ENCODE assay signal across 1 cellular context in the genomic region with DNA sequence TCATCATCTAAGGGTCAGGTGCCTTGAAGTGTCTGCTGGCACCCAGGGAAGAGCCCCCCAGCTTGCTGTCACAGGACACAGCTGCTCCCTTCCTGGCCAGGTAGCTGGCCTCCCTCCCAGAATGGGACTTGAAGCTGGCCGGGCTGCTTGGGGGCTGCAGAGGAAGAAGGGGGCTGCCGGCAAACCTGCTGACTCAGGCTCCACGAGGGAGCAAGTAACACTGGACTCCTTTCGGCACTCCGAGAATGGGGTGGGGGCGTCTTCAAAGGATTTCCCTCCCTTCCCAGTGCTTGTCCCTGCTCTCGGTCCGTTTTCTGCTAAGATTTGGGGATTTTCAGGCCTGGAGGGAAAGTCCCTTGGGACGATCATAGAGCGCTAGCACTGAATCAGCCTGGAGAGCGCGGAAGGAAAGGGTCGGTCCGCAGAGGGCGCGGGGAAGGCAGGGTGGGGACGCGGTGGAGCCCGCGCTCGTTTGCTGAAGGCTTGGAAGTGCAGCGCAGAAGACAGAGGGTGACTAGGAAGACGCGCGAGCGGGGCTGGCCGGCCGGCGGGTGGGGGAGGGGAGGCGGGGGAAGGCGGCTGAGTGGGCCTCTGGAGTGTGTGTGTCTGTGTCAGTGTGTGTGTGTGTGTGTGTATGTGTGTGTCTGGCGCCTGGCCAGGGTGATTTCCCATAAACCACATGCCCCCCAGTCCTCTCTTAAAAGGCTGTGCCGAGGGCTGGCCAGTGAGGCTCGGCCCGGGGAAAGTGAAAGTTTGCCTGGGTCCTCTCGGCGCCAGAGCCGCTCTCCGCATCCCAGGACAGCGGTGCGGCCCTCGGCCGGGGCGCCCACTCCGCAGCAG.
TF ChIP-seq lines count a peak whose summit lies in the region.

A gene with protein sequence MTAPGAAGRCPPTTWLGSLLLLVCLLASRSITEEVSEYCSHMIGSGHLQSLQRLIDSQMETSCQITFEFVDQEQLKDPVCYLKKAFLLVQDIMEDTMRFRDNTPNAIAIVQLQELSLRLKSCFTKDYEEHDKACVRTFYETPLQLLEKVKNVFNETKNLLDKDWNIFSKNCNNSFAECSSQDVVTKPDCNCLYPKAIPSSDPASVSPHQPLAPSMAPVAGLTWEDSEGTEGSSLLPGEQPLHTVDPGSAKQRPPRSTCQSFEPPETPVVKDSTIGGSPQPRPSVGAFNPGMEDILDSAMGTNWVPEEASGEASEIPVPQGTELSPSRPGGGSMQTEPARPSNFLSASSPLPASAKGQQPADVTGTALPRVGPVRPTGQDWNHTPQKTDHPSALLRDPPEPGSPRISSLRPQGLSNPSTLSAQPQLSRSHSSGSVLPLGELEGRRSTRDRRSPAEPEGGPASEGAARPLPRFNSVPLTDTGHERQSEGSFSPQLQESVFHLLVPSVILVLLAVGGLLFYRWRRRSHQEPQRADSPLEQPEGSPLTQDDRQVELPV (plus strand): TSS at position 727 of the 840 bp plus-strand sequence. CDS start 175 bp downstream, outside the sequence.

TF ChIP-seq in HepG2, 621 proteins besides CTCF, POLR2A, EP300 and RAD21 (continued from another document and continues in another):
- TF ChIP-seq ZNF883 (CRISPR knock-in tag; IDR thresholded peaks at IDR 0.05; ENCODE audit: not compliant biosample characterization) (no peak), ZNF775 (CRISPR knock-in tag; IDR thresholded peaks at IDR 0.05; ENCODE audit: borderline replicate concordance) (no peak), ZIK1 (CRISPR knock-in tag; IDR thresholded peaks at IDR 0.05; ENCODE audit: borderline replicate concordance, low read depth) (no peak), ZNF468 (CRISPR knock-in tag; IDR thresholded peaks at IDR 0.05) (no peak), HMG20B (CRISPR knock-in tag; conservative IDR thresholded peaks at IDR 0.05) (no peak), LCORL (IDR thresholded peaks at IDR 0.05) (no peak), LCORL (CRISPR knock-in tag; IDR thresholded peaks at IDR 0.05) (peak; percentile 34; the same call in 1 of the 2 replicates), ARNT2 (CRISPR knock-in tag; IDR thresholded peaks at IDR 0.05; ENCODE audit: low read depth) (0 out of 2 replicates have a peak, but pooled peaks have one; percentile 38), HMGXB4 (CRISPR knock-in tag; IDR thresholded peaks at IDR 0.05; ENCODE audit: borderline replicate concordance in 1 of 2, low read depth in 1 of 2) (peak in 1 of 2 experiments; percentile 23; a peak in 1 of 4 replicates), ZNF367 (CRISPR knock-in tag; IDR thresholded peaks at IDR 0.05; ENCODE audit: borderline replicate concordance) (no peak), ZNF564 (CRISPR knock-in tag; IDR thresholded peaks at IDR 0.05) (0 out of 2 replicates have a peak, but pooled peaks have one; percentile 23), ZFP36 (IDR thresholded peaks at IDR 0.05; ENCODE audit: borderline replicate concordance, low read depth, low read length, partially characterized antibody) (no peak), SALL2 (CRISPR knock-in tag; IDR thresholded peaks at IDR 0.05) (no peak), TP53 (CRISPR knock-in tag; conservative IDR thresholded peaks at IDR 0.05) (no peak), HOXA3 (CRISPR knock-in tag; IDR thresholded peaks at IDR 0.05) (no peak), ZFYVE20 (CRISPR knock-in tag; IDR thresholded peaks at IDR 0.05; ENCODE audit: borderline replicate concordance, low read depth) (no peak), FOXC1 (CRISPR knock-in tag; IDR thresholded peaks at IDR 0.05; ENCODE audit: borderline replicate concordance) (peak; percentile 52; the same call in 1 of the 2 replicates), ZNF569 (CRISPR knock-in tag; IDR thresholded peaks at IDR 0.05; ENCODE audit: borderline replicate concordance) (no peak), SKIL (CRISPR knock-in tag; IDR thresholded peaks at IDR 0.05; ENCODE audit: borderline replicate concordance) (no peak), ZNF276 (CRISPR knock-in tag; IDR thresholded peaks at IDR 0.05; ENCODE audit: low read depth) (peak; percentile 47; the same call in 1 of the 2 replicates), DMAP1 (CRISPR knock-in tag; IDR thresholded peaks at IDR 0.05) (no peak), ZNF251 (CRISPR knock-in tag; IDR thresholded peaks at IDR 0.05) (no peak), NBN (conservative IDR thresholded peaks at IDR 0.05) (no peak), ZNF329 (CRISPR knock-in tag; IDR thresholded peaks at IDR 0.05; ENCODE audit: low read depth) (no peak), SOX6 (IDR thresholded peaks at IDR 0.05) (no peak), SOX6 (CRISPR knock-in tag; IDR thresholded peaks at IDR 0.05) (0 out of 2 replicates have a peak, but pooled peaks have one; percentile 10), ZSCAN20 (CRISPR knock-in tag; IDR thresholded peaks at IDR 0.05; ENCODE audit: borderline replicate concordance) (no peak), SP1 (IDR thresholded peaks at IDR 0.05) (no peak), SP1 (CRISPR knock-in tag; IDR thresholded peaks at IDR 0.05) (no peak), ZNF235 (CRISPR knock-in tag; IDR thresholded peaks at IDR 0.05; ENCODE audit: borderline replicate concordance) (no peak), PCBP2 (optimal IDR thresholded peaks at IDR 0.05; ENCODE audit: low read depth, low read length, poor library complexity, severe bottlenecking) (no peak), TOPORS (CRISPR knock-in tag; IDR thresholded peaks at IDR 0.05) (no peak), MTERF4 (CRISPR knock-in tag; IDR thresholded peaks at IDR 0.05) (no peak), DMTF1 (CRISPR knock-in tag; IDR thresholded peaks at IDR 0.05) (no peak), BORCS8-MEF2B (CRISPR knock-in tag; IDR thresholded peaks at IDR 0.05) (no peak), KDM2A (CRISPR knock-in tag; IDR thresholded peaks at IDR 0.05; ENCODE audit: borderline replicate concordance, low read depth) (peak; percentile 39; the same call in 1 of the 2 replicates), RBFOX2 (IDR thresholded peaks at IDR 0.05; ENCODE audit: low read depth, low read length) (peak; percentile 61)
- TF ChIP-seq, protein P1, sequence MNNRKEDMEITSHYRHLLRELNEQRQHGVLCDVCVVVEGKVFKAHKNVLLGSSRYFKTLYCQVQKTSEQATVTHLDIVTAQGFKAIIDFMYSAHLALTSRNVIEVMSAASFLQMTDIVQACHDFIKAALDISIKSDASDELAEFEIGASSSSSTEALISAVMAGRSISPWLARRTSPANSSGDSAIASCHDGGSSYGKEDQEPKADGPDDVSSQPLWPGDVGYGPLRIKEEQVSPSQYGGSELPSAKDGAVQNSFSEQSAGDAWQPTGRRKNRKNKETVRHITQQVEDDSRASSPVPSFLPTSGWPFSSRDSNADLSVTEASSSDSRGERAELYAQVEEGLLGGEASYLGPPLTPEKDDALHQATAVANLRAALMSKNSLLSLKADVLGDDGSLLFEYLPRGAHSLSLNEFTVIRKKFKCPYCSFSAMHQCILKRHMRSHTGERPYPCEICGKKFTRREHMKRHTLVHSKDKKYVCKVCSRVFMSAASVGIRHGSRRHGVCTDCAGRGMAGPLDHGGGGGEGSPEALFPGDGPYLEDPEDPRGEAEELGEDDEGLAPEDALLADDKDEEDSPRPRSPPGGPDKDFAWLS (CRISPR knock-in tag; IDR thresholded peaks at IDR 0.05; ENCODE audit: borderline replicate concordance): no peak
- TF ChIP-seq, protein P2, sequence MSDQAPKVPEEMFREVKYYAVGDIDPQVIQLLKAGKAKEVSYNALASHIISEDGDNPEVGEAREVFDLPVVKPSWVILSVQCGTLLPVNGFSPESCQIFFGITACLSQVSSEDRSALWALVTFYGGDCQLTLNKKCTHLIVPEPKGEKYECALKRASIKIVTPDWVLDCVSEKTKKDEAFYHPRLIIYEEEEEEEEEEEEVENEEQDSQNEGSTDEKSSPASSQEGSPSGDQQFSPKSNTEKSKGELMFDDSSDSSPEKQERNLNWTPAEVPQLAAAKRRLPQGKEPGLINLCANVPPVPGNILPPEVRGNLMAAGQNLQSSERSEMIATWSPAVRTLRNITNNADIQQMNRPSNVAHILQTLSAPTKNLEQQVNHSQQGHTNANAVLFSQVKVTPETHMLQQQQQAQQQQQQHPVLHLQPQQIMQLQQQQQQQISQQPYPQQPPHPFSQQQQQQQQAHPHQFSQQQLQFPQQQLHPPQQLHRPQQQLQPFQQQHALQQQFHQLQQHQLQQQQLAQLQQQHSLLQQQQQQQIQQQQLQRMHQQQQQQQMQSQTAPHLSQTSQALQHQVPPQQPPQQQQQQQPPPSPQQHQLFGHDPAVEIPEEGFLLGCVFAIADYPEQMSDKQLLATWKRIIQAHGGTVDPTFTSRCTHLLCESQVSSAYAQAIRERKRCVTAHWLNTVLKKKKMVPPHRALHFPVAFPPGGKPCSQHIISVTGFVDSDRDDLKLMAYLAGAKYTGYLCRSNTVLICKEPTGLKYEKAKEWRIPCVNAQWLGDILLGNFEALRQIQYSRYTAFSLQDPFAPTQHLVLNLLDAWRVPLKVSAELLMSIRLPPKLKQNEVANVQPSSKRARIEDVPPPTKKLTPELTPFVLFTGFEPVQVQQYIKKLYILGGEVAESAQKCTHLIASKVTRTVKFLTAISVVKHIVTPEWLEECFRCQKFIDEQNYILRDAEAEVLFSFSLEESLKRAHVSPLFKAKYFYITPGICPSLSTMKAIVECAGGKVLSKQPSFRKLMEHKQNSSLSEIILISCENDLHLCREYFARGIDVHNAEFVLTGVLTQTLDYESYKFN (CRISPR knock-in tag; conservative IDR thresholded peaks at IDR 0.05): no peak
- TF ChIP-seq, protein P3, sequence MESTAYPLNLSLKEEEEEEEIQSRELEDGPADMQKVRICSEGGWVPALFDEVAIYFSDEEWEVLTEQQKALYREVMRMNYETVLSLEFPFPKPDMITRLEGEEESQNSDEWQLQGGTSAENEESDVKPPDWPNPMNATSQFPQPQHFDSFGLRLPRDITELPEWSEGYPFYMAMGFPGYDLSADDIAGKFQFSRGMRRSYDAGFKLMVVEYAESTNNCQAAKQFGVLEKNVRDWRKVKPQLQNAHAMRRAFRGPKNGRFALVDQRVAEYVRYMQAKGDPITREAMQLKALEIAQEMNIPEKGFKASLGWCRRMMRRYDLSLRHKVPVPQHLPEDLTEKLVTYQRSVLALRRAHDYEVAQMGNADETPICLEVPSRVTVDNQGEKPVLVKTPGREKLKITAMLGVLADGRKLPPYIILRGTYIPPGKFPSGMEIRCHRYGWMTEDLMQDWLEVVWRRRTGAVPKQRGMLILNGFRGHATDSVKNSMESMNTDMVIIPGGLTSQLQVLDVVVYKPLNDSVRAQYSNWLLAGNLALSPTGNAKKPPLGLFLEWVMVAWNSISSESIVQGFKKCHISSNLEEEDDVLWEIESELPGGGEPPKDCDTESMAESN (CRISPR knock-in tag; conservative IDR thresholded peaks at IDR 0.05): peak; percentile 59; the same call in 1 of the 2 replicates
